ENCODE assay signal across 14 cellular contexts in genomic region chr2:190600293-190601103, GRCh38. TPM values are rescaled to one million over a fixed set of nuclear protein-coding genes. Genes with fewer than 3 reads are reported as not detected.
A peak's percentile ranks its signal among the peaks of the same experiment; 100 is the strongest.
DNase-seq lines count a peak whose midpoint lies in the region; ATAC-seq lines count a peak whose summit lies in the region.
"Had no signal": no experiment of that assay in that cellular context is flagged by ENCODE, and none has a peak within 500 bp of the region (broad histone marks: within the 10 kb centered on the region; RNA-seq: fewer than 3 reads in every experiment).

No MANE protein-coding gene starts in this region.

- intact Hi-C loops in left colon (cut with DNase I, micrococcal nuclease), result no loop called here
- intact Hi-C loops in posterior vena cava (cut with DNase I), result no loop called here

- ATAC-seq in stimulated activated naive CD8-positive, alpha-beta T cell treated with anti-CD3 and anti-CD28 coated beads, Interleukin-15, amount 100 ng/mL, for 72 hours, result no peak
- no peak for ATAC-seq in stimulated activated naive CD8-positive, alpha-beta T cell treated with anti-CD3 and anti-CD28 coated beads, Interleukin-15, Interleukin-2, amounts not matched to agents 100 U/mL and 50 U/mL, for 24 hours
- peak; percentile 26 for ATAC-seq in left colon
- no peak for ATAC-seq in HG02571 (IDR thresholded peaks at IDR 0.05; ENCODE audit: unreplicated experiment)

- H3K9me3 Mint-ChIP-seq in stimulated activated naive CD8-positive, alpha-beta T cell treated with anti-CD3 and anti-CD28 coated beads, Interleukin-15, amount 100 ng/mL, for 72 hours, result no peaks in the 10 kb centered on the region

- peak overlapping the region; percentile 4 to 73 for H3K27ac Mint-ChIP-seq in stimulated activated naive CD8-positive, alpha-beta T cell treated with anti-CD3 and anti-CD28 coated beads, Interleukin-15, amount 100 ng/mL, for 72 hours

- peaks cover 13% of the 10 kb centered on the region for H3K4me1 Mint-ChIP-seq in stimulated activated naive CD8-positive, alpha-beta T cell treated with anti-CD3 and anti-CD28 coated beads, Interleukin-15, amount 100 ng/mL, for 72 hours

- no peak overlapping the region for H3K4me3 Mint-ChIP-seq in stimulated activated naive CD8-positive, alpha-beta T cell treated with anti-CD3 and anti-CD28 coated beads, Interleukin-15, amount 100 ng/mL, for 72 hours

- H3K27me3 Mint-ChIP-seq in stimulated activated naive CD8-positive, alpha-beta T cell treated with anti-CD3 and anti-CD28 coated beads, Interleukin-15, amount 100 ng/mL, for 72 hours, result no peaks in the 10 kb centered on the region

- no peak for DNase-seq in stimulated activated naive CD8-positive, alpha-beta T cell treated with anti-CD3 and anti-CD28 coated beads, Interleukin-15, amount 100 ng/mL, for 72 hours
- no peak for DNase-seq in stimulated activated naive CD8-positive, alpha-beta T cell treated with anti-CD3 and anti-CD28 coated beads, Interleukin-15, Interleukin-2, amounts not matched to agents 100 U/mL and 50 U/mL, for 24 hours
- peak; percentile 15 for DNase-seq in astrocyte of the hippocampus (ENCODE audit: low read depth, low spot score)
- no peak for DNase-seq in left colon
- DNase-seq in Ammon's horn (ENCODE audit: low spot score), result no peak
- no peak for DNase-seq in posterior vena cava (ENCODE audit: low spot score)
- DNase-seq: DMS153; MV-4-11; NCI-H1436; NCI-H2029 treated with DMSO at 0.1 percent for 48 hours; NCI-H524 treated with DMSO at 0.1 percent for 48 hours; NK-92 treated with Interleukin-12 subunit alpha and Interleukin-12 subunit beta, amount 100 ng/mL, for 24 hours; OCI-M1 had no signal

RNA-seq across cellular contexts. Expression of gene NAB1, which starts 48.4 kb away (rescaled TPM):
- total RNA-seq in left colon, result 10 to 100 TPM; 21.9 to 30.9 TPM
- 10 to 100 TPM; 40.9 to 41.7 TPM for total RNA-seq in posterior vena cava
